1 cellular context compared by ENCODE assay signal in the genomic region with DNA sequence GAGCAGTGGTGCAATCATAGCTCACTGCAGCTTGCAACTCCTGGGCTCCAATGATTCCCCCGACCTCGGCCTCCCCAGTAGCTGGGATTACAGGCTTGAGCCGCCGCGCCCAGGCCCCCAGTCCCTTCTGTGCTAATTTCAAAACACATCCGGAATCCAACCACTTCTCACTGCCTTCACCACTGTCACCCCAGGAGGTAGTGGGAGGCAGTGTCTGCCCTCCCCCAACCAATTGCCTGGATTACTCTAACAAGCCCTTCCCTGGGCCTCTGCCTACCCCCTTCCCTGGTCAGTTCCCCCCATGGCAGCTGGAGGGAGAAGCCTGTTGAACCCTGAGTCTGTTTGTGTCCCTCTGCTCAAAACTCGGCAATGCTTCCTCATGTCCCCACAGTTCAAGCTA.
TF ChIP-seq lines count a peak whose summit lies in the region.

No MANE protein-coding gene starts in this region.

TF ChIP-seq in H1, 55 proteins besides CTCF, POLR2A, EP300 and RAD21:
- TF ChIP-seq POU5F1 (IDR thresholded peaks at IDR 0.05; ENCODE audit: low read depth, low read length) (no peak), PHF8 (conservative IDR thresholded peaks at IDR 0.05; ENCODE audit: low read depth, low read length) (no peak), SIRT6 (IDR thresholded peaks at IDR 0.05; ENCODE audit: low read length) (no peak), SP4 (IDR thresholded peaks at IDR 0.05; ENCODE audit: low read length) (no peak)
